In the genomic region with DNA sequence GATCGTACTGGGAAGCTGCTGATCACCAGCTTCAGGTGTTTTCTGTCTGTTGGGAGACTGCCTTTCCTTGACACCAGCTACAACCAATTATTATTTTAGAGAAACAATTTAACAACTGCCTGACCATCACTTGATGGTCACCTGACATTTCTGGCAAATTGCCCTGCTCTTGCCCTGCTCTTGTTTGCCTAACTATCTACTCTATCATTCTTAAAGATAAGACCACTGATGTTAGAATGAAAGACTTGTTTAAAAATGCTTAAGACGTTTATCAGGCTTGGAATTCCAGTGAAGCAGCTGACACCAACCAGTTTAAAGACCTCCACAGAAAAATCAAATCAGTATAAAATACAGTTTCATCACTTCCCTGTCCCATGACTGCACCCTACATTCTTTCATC, we compare ENCODE assay signal across 16 cellular contexts.
DNase-seq lines count a peak whose midpoint lies in the region; FAIRE-seq and TF ChIP-seq lines count a peak whose summit lies in the region.
"Had no signal": no experiment of that assay in that cellular context is flagged by ENCODE, and none has a peak within 500 bp of the region (broad histone marks: within the 10 kb centered on the region; RNA-seq: fewer than 3 reads in every experiment).

No MANE protein-coding gene starts in this region.

- TF ChIP-seq POLR2A in thyroid gland (IDR thresholded peaks at IDR 0.05), result no peak

- no peaks in the 10 kb centered on the region for H3K79me2 ChIP-seq in keratinocyte (ENCODE audit: control insufficient read depth, insufficient read depth, low read length)

- peak; percentile 23 for FAIRE-seq in keratinocyte (lab: Jason Lieb, UNC)
- FAIRE-seq: A549, GM12878 had no signal

- no peaks in the 10 kb centered on the region for H3K9me1 ChIP-seq in keratinocyte (ENCODE audit: control insufficient read depth, extremely low read depth, insufficient read depth, low read length)

- H3K4me3 ChIP-seq in keratinocyte (ENCODE audit: control insufficient read depth in 2 of 3, extremely low read depth in 1 of 3, insufficient read depth in 2 of 3, low read depth in 1 of 3, low read length in 3 of 3) (no peak overlapping the region), thyroid gland (replicated peaks in 1 of 3) (no peak overlapping the region)
- H3K4me3 ChIP-seq: A549, GM12878, HAP-1 had no signal

- H4K20me1 ChIP-seq in keratinocyte (ENCODE audit: control insufficient read depth, extremely low read depth, insufficient read depth, low read length), result no peaks in the 10 kb centered on the region

- H3K4me1 ChIP-seq in keratinocyte (ENCODE audit: control insufficient read depth, extremely low read depth, insufficient read depth, low read length) (no peaks in the 10 kb centered on the region), thyroid gland (no peaks in the 10 kb centered on the region)
- H3K4me1 ChIP-seq: A549, HAP-1 had no signal

- H3K4me2 ChIP-seq in keratinocyte (ENCODE audit: control insufficient read depth, extremely low read depth, insufficient read depth, low read depth, low read length), result no peak overlapping the region
- H3K4me2 ChIP-seq: A549 had no signal

- H3K9ac ChIP-seq in keratinocyte (ENCODE audit: control insufficient read depth, extremely low read depth, insufficient read depth, low read length), result no peak overlapping the region

- H3K27ac ChIP-seq in keratinocyte (ENCODE audit: control insufficient read depth, insufficient read depth, low read length) (no peak overlapping the region), thyroid gland (no peak overlapping the region)
- H3K27ac ChIP-seq: A549, C4-2B had no signal

- DNase-seq in NCI-H748 (lab: John Stamatoyannopoulos, UW; ENCODE audit: unreplicated experiment), result peak; percentile 4
- no peak for DNase-seq in NCI-H748 treated with DMSO at 0.1 percent for 48 hours (lab: John Stamatoyannopoulos, UW)
- DNase-seq in NCI-H146 treated with DMSO at 0.1 percent for 48 hours (lab: John Stamatoyannopoulos, UW; ENCODE audit: unreplicated experiment), result peak; percentile 16
- DNase-seq in keratinocyte (ENCODE audit: low read depth, low spot score), result no peak
- peak; percentile 3 to 6 for DNase-seq in thyroid gland
- DNase-seq in medulla oblongata (ENCODE audit: extremely low spot score), result no peak
- no peak for DNase-seq in NCI-H187 treated with DMSO at 0.1 percent for 48 hours (lab: John Stamatoyannopoulos, UW)
- no peak for DNase-seq in mucosa of gallbladder (ENCODE audit: low spot score)
- DNase-seq: BE2C; CD4-positive, alpha-beta memory T cell; DMS53; GOT3 had no signal

- TF ChIP-seq CTCF in keratinocyte (optimal IDR thresholded peaks at IDR 0.05 in 1 of 3, IDR thresholded peaks at IDR 0.05 in 1 of 3, conservative IDR thresholded peaks at IDR 0.05 in 1 of 3; ENCODE audit: extremely low read depth in 1 of 3, insufficient read depth in 2 of 3, low read length in 3 of 3), result no peak
- no peak for TF ChIP-seq CTCF in thyroid gland (IDR thresholded peaks at IDR 0.05)

- no peaks in the 10 kb centered on the region for H3K36me3 ChIP-seq in keratinocyte (ENCODE audit: control insufficient read depth in 2 of 2, extremely low read depth in 1 of 2, insufficient read depth in 2 of 2, low read length in 2 of 2)
- no peaks in the 10 kb centered on the region for H3K36me3 ChIP-seq in thyroid gland
- H3K36me3 ChIP-seq: BE2C, HAP-1 had no signal

- no peak overlapping the region for H2AFZ ChIP-seq in keratinocyte (ENCODE audit: control insufficient read depth, low read length)

- dilution Hi-C loops in keratinocyte (cut with MboI; ENCODE audit: extremely low pct_ligation_motif_present, low sequenced_read_pairs), result no loop called here

- H3K27me3 ChIP-seq in keratinocyte (ENCODE audit: control insufficient read depth, extremely low read depth, insufficient read depth, low read length) (no peaks in the 10 kb centered on the region), thyroid gland (no peaks in the 10 kb centered on the region)
- H3K27me3 ChIP-seq: BE2C had no signal

- 24 to 27% methylated on average over 2 of the region's 2 CpGs for WGBS in thyroid gland, 2 donors

- H3K9me3 ChIP-seq in keratinocyte (ENCODE audit: control insufficient read depth, low read depth, low read length), result no peaks in the 10 kb centered on the region
- no peaks in the 10 kb centered on the region for H3K9me3 ChIP-seq in thyroid gland
- H3K9me3 ChIP-seq: A549, BE2C, HAP-1 had no signal

- intact Hi-C loops in thyroid gland (cut with DNase I), result no loop called here

Comparison
In these comparisons a context has a peak if more than half of its experiments do, and no peak if none do; other contexts are left out.
1. DNase-seq: peak in NCI-H748 (single experiment), NCI-H146 treated with DMSO at 0.1 percent for 48 hours (single experiment) and thyroid gland (2 of 2); none in NCI-H748 treated with DMSO at 0.1 percent for 48 hours (single experiment), keratinocyte (single experiment), medulla oblongata (single experiment), NCI-H187 treated with DMSO at 0.1 percent for 48 hours (single experiment) and mucosa of gallbladder (single experiment).